ENCODE assay signal across 1 cellular context in the genomic region with DNA sequence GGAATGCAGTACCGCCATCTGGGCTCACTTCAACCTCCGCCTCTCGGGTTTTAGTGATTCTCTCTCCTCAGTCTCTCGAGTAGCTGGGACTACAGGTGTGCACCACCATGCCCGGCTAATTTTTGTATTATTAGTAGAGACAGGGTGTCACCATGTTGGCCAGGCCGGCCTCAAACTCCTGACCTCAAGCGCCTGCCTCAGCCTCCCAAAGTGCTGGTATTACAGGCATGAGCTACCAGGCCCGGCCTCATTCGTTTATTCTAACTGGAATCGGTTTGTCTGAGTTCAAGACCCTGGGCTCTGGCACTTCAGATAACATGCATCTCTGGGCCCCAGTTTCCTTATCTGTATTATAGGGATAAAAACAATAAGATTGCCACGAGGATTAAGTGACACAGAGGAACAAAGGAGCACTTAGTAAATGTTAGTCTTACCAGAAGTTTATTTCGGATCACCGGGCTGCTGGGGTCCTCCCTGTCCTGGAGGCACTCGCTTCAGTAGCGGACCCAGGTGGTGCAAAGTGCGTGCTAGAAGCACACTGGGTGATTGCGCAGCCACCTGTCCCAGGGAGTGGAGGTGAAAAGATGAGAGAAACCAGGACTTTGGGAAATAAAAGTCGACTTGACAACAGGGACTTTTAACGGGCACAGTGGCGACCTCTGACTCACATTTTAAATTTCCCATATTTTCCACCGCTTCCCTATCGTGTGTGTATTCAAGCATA.
A peak's percentile ranks its signal among the peaks of the same experiment; 100 is the strongest.
TF ChIP-seq lines count a peak whose summit lies in the region.

No MANE protein-coding gene starts in this region.

TF ChIP-seq in K562, 482 proteins besides CTCF, POLR2A, EP300 and RAD21:
- TF ChIP-seq TAL1 (IDR thresholded peaks at IDR 0.05) (peak; percentile 63), RCOR1 (IDR thresholded peaks at IDR 0.05; ENCODE audit: borderline replicate concordance in 1 of 2, low read depth in 2 of 2, low read length in 2 of 2) (0 out of 4 replicates have a peak, but pooled peaks of 1 of the 2 experiments have one; percentile 31), TCF3 (CRISPR knock-in tag; IDR thresholded peaks at IDR 0.05) (0 out of 2 replicates have a peak, but pooled peaks have one; percentile 10), TBL1XR1 (IDR thresholded peaks at IDR 0.05; ENCODE audit: low read length in 2 of 2) (0 out of 4 replicates have a peak, but pooled peaks of 1 of the 2 experiments have one; percentile 16), FOSL1 (tag; conservative IDR thresholded peaks at IDR 0.05) (peak; percentile 54), MYNN (IDR thresholded peaks at IDR 0.05) (peak; percentile 100), MYNN (CRISPR knock-in tag; IDR thresholded peaks at IDR 0.05) (peak; percentile 96), ATF3 (IDR thresholded peaks at IDR 0.05) (0 out of 2 replicates have a peak, but pooled peaks have one; percentile 13), ATF3 (CRISPR knock-in tag; conservative IDR thresholded peaks at IDR 0.05) (no peak), CBX2 (IDR thresholded peaks at IDR 0.05; ENCODE audit: insufficient read depth, low read length, poor library complexity, severe bottlenecking) (peak; percentile 66), RREB1 (CRISPR knock-in tag; IDR thresholded peaks at IDR 0.05) (no peak), DPF2 (IDR thresholded peaks at IDR 0.05) (peak; percentile 36; the same call in 1 of the 2 replicates), TEAD4 (IDR thresholded peaks at IDR 0.05; ENCODE audit: low read length) (peak; percentile 39), TEAD4 (CRISPR knock-in tag; IDR thresholded peaks at IDR 0.05; ENCODE audit: borderline replicate concordance) (no peak), GABPB2 (CRISPR knock-in tag; conservative IDR thresholded peaks at IDR 0.05) (no peak), L3MBTL2 (IDR thresholded peaks at IDR 0.05) (0 out of 2 replicates have a peak, but pooled peaks have one; percentile 13), ZEB2 (IDR thresholded peaks at IDR 0.05) (peak; percentile 34; the same call in 1 of the 2 replicates), ARID1B (IDR thresholded peaks at IDR 0.05) (peak; percentile 63; the same call in 1 of the 2 replicates), ETV1 (tag; conservative IDR thresholded peaks at IDR 0.05; ENCODE audit: low read depth) (no peak), RFX1 (IDR thresholded peaks at IDR 0.05) (peak; percentile 79), CTBP1 (IDR thresholded peaks at IDR 0.05; ENCODE audit: borderline replicate concordance) (peak; percentile 8; the same call in 1 of the 2 replicates), CBFA2T3 (IDR thresholded peaks at IDR 0.05) (peak; percentile 63), KAT2B (IDR thresholded peaks at IDR 0.05; ENCODE audit: low read depth, low read length) (no peak), SOX6 (IDR thresholded peaks at IDR 0.05) (peak; percentile 83), JUN (IDR thresholded peaks at IDR 0.05; ENCODE audit: borderline replicate concordance, low read depth, low read length) (0 out of 2 replicates have a peak, but pooled peaks have one; percentile 2), JUN (CRISPR knock-in tag; IDR thresholded peaks at IDR 0.05; ENCODE audit: borderline replicate concordance) (no peak), BCL6 (CRISPR knock-in tag; IDR thresholded peaks at IDR 0.05) (no peak), ZNF766 (CRISPR knock-in tag; conservative IDR thresholded peaks at IDR 0.05) (0 out of 2 replicates have a peak, but pooled peaks have one; percentile 18), SAFB (IDR thresholded peaks at IDR 0.05; ENCODE audit: borderline replicate concordance, low read depth, low read length) (no peak), CBFA2T2 (conservative IDR thresholded peaks at IDR 0.05) (peak; percentile 23; the same call in 1 of the 2 replicates), PCBP1 (IDR thresholded peaks at IDR 0.05; ENCODE audit: low read depth, low read length, poor library complexity, severe bottlenecking) (no peak), RBBP5 (IDR thresholded peaks at IDR 0.05; ENCODE audit: borderline replicate concordance, insufficient read depth, low read length, poor library complexity, severe bottlenecking) (peak; percentile 7), ZC3H11A (IDR thresholded peaks at IDR 0.05; ENCODE audit: low read depth, low read length) (no peak)
- TF ChIP-seq, protein P1, sequence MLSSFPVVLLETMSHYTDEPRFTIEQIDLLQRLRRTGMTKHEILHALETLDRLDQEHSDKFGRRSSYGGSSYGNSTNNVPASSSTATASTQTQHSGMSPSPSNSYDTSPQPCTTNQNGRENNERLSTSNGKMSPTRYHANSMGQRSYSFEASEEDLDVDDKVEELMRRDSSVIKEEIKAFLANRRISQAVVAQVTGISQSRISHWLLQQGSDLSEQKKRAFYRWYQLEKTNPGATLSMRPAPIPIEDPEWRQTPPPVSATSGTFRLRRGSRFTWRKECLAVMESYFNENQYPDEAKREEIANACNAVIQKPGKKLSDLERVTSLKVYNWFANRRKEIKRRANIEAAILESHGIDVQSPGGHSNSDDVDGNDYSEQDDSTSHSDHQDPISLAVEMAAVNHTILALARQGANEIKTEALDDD (IDR thresholded peaks at IDR 0.05), result 0 out of 2 replicates have a peak, but pooled peaks have one; percentile 37
